ENCODE assay signal across 2 cellular contexts in genomic region chrX:18166068-18166467, GRCh38.
TF ChIP-seq lines count a peak whose summit lies in the region.

No MANE protein-coding gene starts in this region.

TF ChIP-seq in GM23338, 12 proteins besides CTCF, POLR2A, EP300 and RAD21:
- no peak for TF ChIP-seq CREB1 (CRISPR knock-in tag; IDR thresholded peaks at IDR 0.05; ENCODE audit: low read depth)
- no peak for TF ChIP-seq POLR2AphosphoS5 (IDR thresholded peaks at IDR 0.05; ENCODE audit: low read depth)
- TF ChIP-seq ZNF462 (CRISPR knock-in tag; IDR thresholded peaks at IDR 0.05): no peak
- TF ChIP-seq EZH2 (IDR thresholded peaks at IDR 0.05; ENCODE audit: low read depth, unreplicated experiment): no peak
- TF ChIP-seq ETS1 (IDR thresholded peaks at IDR 0.05): no peak
- no peak for TF ChIP-seq REST (IDR thresholded peaks at IDR 0.05; ENCODE audit: unreplicated experiment)
- TF ChIP-seq ZNF114 (CRISPR knock-in tag; IDR thresholded peaks at IDR 0.05): no peak
- TF ChIP-seq JUNB (IDR thresholded peaks at IDR 0.05; ENCODE audit: unreplicated experiment): no peak
- TF ChIP-seq STAT1 (IDR thresholded peaks at IDR 0.05; ENCODE audit: unreplicated experiment): no peak
- no peak for TF ChIP-seq EZH2phosphoT487 (IDR thresholded peaks at IDR 0.05; ENCODE audit: unreplicated experiment)
- no peak for TF ChIP-seq ZNF331 (CRISPR knock-in tag; IDR thresholded peaks at IDR 0.05; ENCODE audit: low read depth)
- no peak for TF ChIP-seq NANOG (IDR thresholded peaks at IDR 0.05; ENCODE audit: borderline replicate concordance)

TF ChIP-seq in K562, 482 proteins besides CTCF, POLR2A, EP300 and RAD21:
- 0 out of 2 replicates have a peak, but pooled peaks have one; percentile 27 for TF ChIP-seq TEAD4 (IDR thresholded peaks at IDR 0.05; ENCODE audit: low read length)
- no peak for TF ChIP-seq TEAD4 (CRISPR knock-in tag; IDR thresholded peaks at IDR 0.05; ENCODE audit: borderline replicate concordance)
- TF ChIP-seq ZNF3 (CRISPR knock-in tag; IDR thresholded peaks at IDR 0.05): no peak
- peak; percentile 54; the same call in 1 of the 2 replicates for TF ChIP-seq TEAD2 (tag; IDR thresholded peaks at IDR 0.05)
